ENCODE assay signal across 1 cellular context in the genomic region with DNA sequence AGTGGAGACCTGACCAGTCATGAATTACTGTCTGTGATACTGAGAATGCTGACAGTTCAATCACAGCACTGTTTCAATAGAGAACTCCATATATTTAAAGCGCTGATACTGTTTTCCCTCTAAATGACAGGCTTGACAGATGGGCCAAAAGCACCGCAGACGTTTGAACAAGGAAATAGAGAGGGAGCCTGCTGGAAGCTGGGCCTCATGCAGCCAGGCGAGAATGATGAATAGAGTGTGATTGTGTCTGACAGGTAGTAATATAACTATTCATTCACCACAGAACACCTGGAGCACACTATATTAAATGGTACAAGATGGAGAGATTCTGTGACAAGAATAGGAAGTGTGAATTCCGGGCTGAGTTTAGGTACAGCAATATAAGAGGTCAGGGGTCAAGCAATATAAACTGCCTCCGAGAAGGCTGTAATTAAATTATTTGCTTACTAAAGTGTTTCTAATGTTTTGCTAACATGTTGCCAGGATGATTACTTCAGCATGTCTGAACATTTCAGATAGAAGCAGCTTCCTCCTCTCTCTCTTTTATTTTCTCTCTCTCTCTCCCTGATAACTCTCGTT.
TF ChIP-seq lines count a peak whose summit lies in the region.

No MANE protein-coding gene starts in this region.

TF ChIP-seq in WTC11, 78 proteins besides CTCF, POLR2A, EP300 and RAD21 (continued from another document):
- TF ChIP-seq, protein P1, sequence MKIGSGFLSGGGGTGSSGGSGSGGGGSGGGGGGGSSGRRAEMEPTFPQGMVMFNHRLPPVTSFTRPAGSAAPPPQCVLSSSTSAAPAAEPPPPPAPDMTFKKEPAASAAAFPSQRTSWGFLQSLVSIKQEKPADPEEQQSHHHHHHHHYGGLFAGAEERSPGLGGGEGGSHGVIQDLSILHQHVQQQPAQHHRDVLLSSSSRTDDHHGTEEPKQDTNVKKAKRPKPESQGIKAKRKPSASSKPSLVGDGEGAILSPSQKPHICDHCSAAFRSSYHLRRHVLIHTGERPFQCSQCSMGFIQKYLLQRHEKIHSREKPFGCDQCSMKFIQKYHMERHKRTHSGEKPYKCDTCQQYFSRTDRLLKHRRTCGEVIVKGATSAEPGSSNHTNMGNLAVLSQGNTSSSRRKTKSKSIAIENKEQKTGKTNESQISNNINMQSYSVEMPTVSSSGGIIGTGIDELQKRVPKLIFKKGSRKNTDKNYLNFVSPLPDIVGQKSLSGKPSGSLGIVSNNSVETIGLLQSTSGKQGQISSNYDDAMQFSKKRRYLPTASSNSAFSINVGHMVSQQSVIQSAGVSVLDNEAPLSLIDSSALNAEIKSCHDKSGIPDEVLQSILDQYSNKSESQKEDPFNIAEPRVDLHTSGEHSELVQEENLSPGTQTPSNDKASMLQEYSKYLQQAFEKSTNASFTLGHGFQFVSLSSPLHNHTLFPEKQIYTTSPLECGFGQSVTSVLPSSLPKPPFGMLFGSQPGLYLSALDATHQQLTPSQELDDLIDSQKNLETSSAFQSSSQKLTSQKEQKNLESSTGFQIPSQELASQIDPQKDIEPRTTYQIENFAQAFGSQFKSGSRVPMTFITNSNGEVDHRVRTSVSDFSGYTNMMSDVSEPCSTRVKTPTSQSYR (CRISPR knock-in tag; IDR thresholded peaks at IDR 0.05), result no peak
- TF ChIP-seq NFYB (CRISPR knock-in tag; conservative IDR thresholded peaks at IDR 0.05; ENCODE audit: low read depth), result no peak
